19 cellular contexts compared by ENCODE assay signal in the genomic region with DNA sequence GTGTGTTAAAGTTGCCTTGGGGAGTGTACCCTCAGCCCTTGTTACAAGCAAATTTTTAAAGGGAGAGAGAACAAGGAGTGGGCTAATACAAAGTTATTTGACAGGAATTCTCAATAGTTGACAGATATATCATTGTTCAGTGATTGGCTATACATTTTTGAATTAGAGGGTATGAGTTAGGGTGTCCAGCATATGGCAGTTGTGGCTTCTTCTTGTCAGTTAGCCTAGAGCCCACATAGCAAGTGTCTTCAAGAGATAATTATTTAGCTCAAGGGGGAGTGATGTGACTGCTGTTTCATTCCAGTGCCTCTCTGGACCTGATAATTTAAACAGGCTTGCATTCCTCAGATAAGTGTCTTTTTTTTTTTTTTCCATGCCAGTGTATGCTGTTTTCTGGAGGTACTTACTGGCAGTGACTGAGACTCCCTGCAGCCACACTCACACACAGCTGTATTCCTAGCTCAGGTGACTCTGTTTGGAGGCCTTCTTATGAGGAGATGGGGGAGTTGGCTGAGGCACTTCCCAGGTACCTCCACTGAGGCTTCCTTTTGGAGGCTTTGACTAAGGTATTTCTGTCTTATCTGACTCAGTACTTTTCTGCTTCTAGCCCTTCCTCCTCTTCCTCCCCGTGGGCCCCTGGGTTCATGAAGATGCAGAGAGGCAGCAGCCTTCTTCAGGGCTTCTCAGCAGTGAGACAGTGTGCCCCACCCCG. TPM values are rescaled to one million over a fixed set of nuclear protein-coding genes. Genes with fewer than 3 reads are reported as not detected.
DNase-seq lines count a peak whose midpoint lies in the region; ATAC-seq and TF ChIP-seq lines count a peak whose summit lies in the region.
"Had no signal": no experiment of that assay in that cellular context is flagged by ENCODE, and none has a peak within 500 bp of the region (broad histone marks: within the 10 kb centered on the region; RNA-seq: fewer than 3 reads in every experiment).

No MANE protein-coding gene starts in this region.

- intact Hi-C loops in activated CD4-positive, alpha-beta memory T cell treated with anti-CD3 and anti-CD28 coated beads for 36 hours (cut with micrococcal nuclease): loop anchor here (5.0 kb wide), 1 partner anchor 42 kb away; no protein-coding TSS in a partner anchor
- intact Hi-C loops in activated T-helper 2 cell treated with anti-CD3 and anti-CD28 coated beads, Interferon-gamma antibody, Interleukin-2, Interleukin-4, amounts not matched to agents 10 μg/mL and 5 μg/mL and 100 μg/mL, durations not matched to agents 14 hours and 24 hours and 36 hours (cut with micrococcal nuclease): no loop called here

- no peak overlapping the region for H3K4me3 ChIP-seq in Loucy (ENCODE audit: low read length, poor library complexity, severe bottlenecking)
- no peak overlapping the region for H3K4me3 ChIP-seq in choroid plexus epithelial cell (ENCODE audit: low read depth, low read length)
- H3K4me3 ChIP-seq: SJSA1, tibial artery had no signal

- peaks cover 32% of the 10 kb centered on the region for H3K4me1 ChIP-seq in Loucy (ENCODE audit: insufficient read depth, low read length, poor library complexity, severe bottlenecking)
- H3K4me1 ChIP-seq: tibial artery had no signal

- H3K4me3 Mint-ChIP-seq in activated CD4-positive, alpha-beta memory T cell treated with anti-CD3 and anti-CD28 coated beads for 36 hours: no peak overlapping the region
- H3K4me3 Mint-ChIP-seq in activated CD4-positive, alpha-beta memory T cell treated with anti-CD3 and anti-CD28 coated beads, Interleukin-2, amount 10 ng/mL, durations not matched to agents 7 days and 5 days: no peak overlapping the region
- H3K4me3 Mint-ChIP-seq in neural crest cell: peak overlapping the region; percentile 28
- no peak overlapping the region for H3K4me3 Mint-ChIP-seq in activated T-helper 2 cell treated with anti-CD3 and anti-CD28 coated beads, Interferon-gamma antibody, Interleukin-2, Interleukin-4, amounts not matched to agents 10 μg/mL and 5 μg/mL and 100 μg/mL, durations not matched to agents 14 hours and 24 hours and 36 hours (ENCODE audit: low read depth)
- H3K4me3 Mint-ChIP-seq: activated B cell treated with CpG ODN at 0.5 μM for 24 hours; activated T-cell treated with anti-CD3 and anti-CD28 coated beads, Interleukin-2, amount 50 U/mL, for 24 hours had no signal

- H2AFZ ChIP-seq in Loucy (ENCODE audit: low read length): no peak overlapping the region

- peaks cover 5% of the 10 kb centered on the region for H3K9me3 Mint-ChIP-seq in activated CD4-positive, alpha-beta memory T cell treated with anti-CD3 and anti-CD28 coated beads for 36 hours
- H3K9me3 Mint-ChIP-seq in activated CD4-positive, alpha-beta memory T cell treated with anti-CD3 and anti-CD28 coated beads, Interleukin-2, amount 10 ng/mL, durations not matched to agents 7 days and 5 days: peaks cover 2% of the 10 kb centered on the region
- H3K9me3 Mint-ChIP-seq in neural crest cell: peaks cover 12% of the 10 kb centered on the region
- H3K9me3 Mint-ChIP-seq in activated T-helper 2 cell treated with anti-CD3 and anti-CD28 coated beads, Interferon-gamma antibody, Interleukin-2, Interleukin-4, amounts not matched to agents 10 μg/mL and 5 μg/mL and 100 μg/mL, durations not matched to agents 14 hours and 24 hours and 36 hours: no peaks in the 10 kb centered on the region

- TF ChIP-seq CTCF in Loucy (conservative IDR thresholded peaks at IDR 0.05; ENCODE audit: low read length) (no peak), choroid plexus epithelial cell (conservative IDR thresholded peaks at IDR 0.05; ENCODE audit: low read depth, low read length) (no peak), neural crest cell (conservative IDR thresholded peaks at IDR 0.05) (no peak)

- no peaks in the 10 kb centered on the region for H3K27me3 ChIP-seq in Loucy (ENCODE audit: insufficient read depth, low read length, poor library complexity, severe bottlenecking)
- H3K27me3 ChIP-seq: brain microvascular endothelial cell, SJSA1, tibial artery had no signal

- H3K9ac ChIP-seq in Loucy (ENCODE audit: low read depth, low read length, poor library complexity, severe bottlenecking): no peak overlapping the region

- DNase-seq in activated CD4-positive, alpha-beta memory T cell treated with anti-CD3 and anti-CD28 coated beads for 36 hours: peak; percentile 20
- no peak for DNase-seq in activated CD4-positive, alpha-beta memory T cell treated with anti-CD3 and anti-CD28 coated beads, Interleukin-2, amount 10 ng/mL, durations not matched to agents 7 days and 5 days
- peak; percentile 41 for DNase-seq in choroid plexus epithelial cell (ENCODE audit: low read depth)
- no peak for DNase-seq in neural crest cell (ENCODE audit: low read depth, low spot score)
- no peak for DNase-seq in activated T-helper 2 cell treated with anti-CD3 and anti-CD28 coated beads, Interferon-gamma antibody, Interleukin-2, Interleukin-4, amounts not matched to agents 10 μg/mL and 5 μg/mL and 100 μg/mL, durations not matched to agents 14 hours and 24 hours and 36 hours (ENCODE audit: low spot score)
- DNase-seq: activated B cell treated with CpG ODN at 0.5 μM for 24 hours; activated T-cell treated with anti-CD3 and anti-CD28 coated beads, Interleukin-2, amount 50 U/mL, for 24 hours; brain microvascular endothelial cell; Karpas-422; NCI-H1694 treated with DMSO at 0.1 percent for 48 hours; NCI-H82; occipital lobe; stimulated activated CD4-positive, alpha-beta T cell treated with anti-CD3 and anti-CD28 coated beads, Interleukin-12 subunit alpha, Interleukin-12 subunit beta, amount 100 ng/mL, for 4 hours; tibial artery had no signal

- H3K79me2 ChIP-seq in Loucy (ENCODE audit: insufficient read depth, low read length): no peaks in the 10 kb centered on the region

- H3K9me3 ChIP-seq in Loucy (ENCODE audit: insufficient read depth, low read depth, low read length): no peaks in the 10 kb centered on the region
- H3K9me3 ChIP-seq: SJSA1, tibial artery had no signal

- peaks cover 12% of the 10 kb centered on the region for H3K36me3 Mint-ChIP-seq in activated CD4-positive, alpha-beta memory T cell treated with anti-CD3 and anti-CD28 coated beads for 36 hours
- H3K36me3 Mint-ChIP-seq in activated CD4-positive, alpha-beta memory T cell treated with anti-CD3 and anti-CD28 coated beads, Interleukin-2, amount 10 ng/mL, durations not matched to agents 7 days and 5 days (ENCODE audit: low read depth): peaks cover 16% of the 10 kb centered on the region
- H3K36me3 Mint-ChIP-seq in neural crest cell (ENCODE audit: low read depth): peaks cover 23% of the 10 kb centered on the region
- H3K36me3 Mint-ChIP-seq in activated T-helper 2 cell treated with anti-CD3 and anti-CD28 coated beads, Interferon-gamma antibody, Interleukin-2, Interleukin-4, amounts not matched to agents 10 μg/mL and 5 μg/mL and 100 μg/mL, durations not matched to agents 14 hours and 24 hours and 36 hours (ENCODE audit: low read depth): peaks cover 16% of the 10 kb centered on the region

- CTCF ChIA-PET in activated CD4-positive, alpha-beta memory T cell treated with anti-CD3 and anti-CD28 coated beads for 36 hours (lab: Charles Lee): no interaction called here
- CTCF ChIA-PET in activated CD4-positive, alpha-beta memory T cell treated with anti-CD3 and anti-CD28 coated beads, Interleukin-2, amount 10 ng/mL, durations not matched to agents 7 days and 5 days (lab: Charles Lee): interaction anchor here (0.7 kb wide), 1 partner anchor 9 kb away, joined by 3 read pairs; no protein-coding TSS in a partner anchor

- peak overlapping the region; percentile 24 for H3K4me2 ChIP-seq in Loucy (ENCODE audit: low read depth, low read length, poor library complexity, severe bottlenecking)

- H3K27me3 Mint-ChIP-seq in activated CD4-positive, alpha-beta memory T cell treated with anti-CD3 and anti-CD28 coated beads for 36 hours: no peaks in the 10 kb centered on the region
- no peaks in the 10 kb centered on the region for H3K27me3 Mint-ChIP-seq in activated CD4-positive, alpha-beta memory T cell treated with anti-CD3 and anti-CD28 coated beads, Interleukin-2, amount 10 ng/mL, durations not matched to agents 7 days and 5 days
- no peaks in the 10 kb centered on the region for H3K27me3 Mint-ChIP-seq in neural crest cell (ENCODE audit: low read depth)
- no peaks in the 10 kb centered on the region for H3K27me3 Mint-ChIP-seq in activated T-helper 2 cell treated with anti-CD3 and anti-CD28 coated beads, Interferon-gamma antibody, Interleukin-2, Interleukin-4, amounts not matched to agents 10 μg/mL and 5 μg/mL and 100 μg/mL, durations not matched to agents 14 hours and 24 hours and 36 hours (ENCODE audit: low read depth)
- H3K27me3 Mint-ChIP-seq: activated B cell treated with CpG ODN at 0.5 μM for 24 hours; activated T-cell treated with anti-CD3 and anti-CD28 coated beads, Interleukin-2, amount 50 U/mL, for 24 hours had no signal

- H4K20me1 ChIP-seq in Loucy (ENCODE audit: insufficient read depth, low read length, poor library complexity, severe bottlenecking): no peaks in the 10 kb centered on the region

- peaks cover 54% of the 10 kb centered on the region for H3K4me1 Mint-ChIP-seq in activated CD4-positive, alpha-beta memory T cell treated with anti-CD3 and anti-CD28 coated beads for 36 hours (ENCODE audit: low read depth)
- H3K4me1 Mint-ChIP-seq in activated CD4-positive, alpha-beta memory T cell treated with anti-CD3 and anti-CD28 coated beads, Interleukin-2, amount 10 ng/mL, durations not matched to agents 7 days and 5 days: peaks cover 37% of the 10 kb centered on the region
- H3K4me1 Mint-ChIP-seq in neural crest cell: no peaks in the 10 kb centered on the region
- peaks cover 25% of the 10 kb centered on the region for H3K4me1 Mint-ChIP-seq in activated T-helper 2 cell treated with anti-CD3 and anti-CD28 coated beads, Interferon-gamma antibody, Interleukin-2, Interleukin-4, amounts not matched to agents 10 μg/mL and 5 μg/mL and 100 μg/mL, durations not matched to agents 14 hours and 24 hours and 36 hours (ENCODE audit: low read depth)

- H3F3A ChIP-seq in Loucy (ENCODE audit: low read depth): 0 out of 2 replicates have a peak, but pooled peaks cover 2% of the 10 kb centered on the region

- POLR2A ChIA-PET in activated CD4-positive, alpha-beta memory T cell treated with anti-CD3 and anti-CD28 coated beads for 36 hours (lab: Charles Lee): no interaction called here
- POLR2A ChIA-PET in activated CD4-positive, alpha-beta memory T cell treated with anti-CD3 and anti-CD28 coated beads, Interleukin-2, amount 10 ng/mL, durations not matched to agents 7 days and 5 days (lab: Charles Lee): no interaction called here

- H3K36me3 ChIP-seq in Loucy (ENCODE audit: insufficient read depth, low read length): no peaks in the 10 kb centered on the region
- H3K36me3 ChIP-seq: brain microvascular endothelial cell, SJSA1 had no signal

- no peaks in the 10 kb centered on the region for H3K9me2 ChIP-seq in Loucy (replicated peaks; ENCODE audit: low read depth, low read length)

- H3K27ac Mint-ChIP-seq in activated CD4-positive, alpha-beta memory T cell treated with anti-CD3 and anti-CD28 coated beads for 36 hours: peak overlapping the region; percentile 31
- H3K27ac Mint-ChIP-seq in activated CD4-positive, alpha-beta memory T cell treated with anti-CD3 and anti-CD28 coated beads, Interleukin-2, amount 10 ng/mL, durations not matched to agents 7 days and 5 days: no peak overlapping the region
- peak overlapping the region; percentile 20 for H3K27ac Mint-ChIP-seq in neural crest cell (ENCODE audit: unreplicated experiment)
- H3K27ac Mint-ChIP-seq in activated T-helper 2 cell treated with anti-CD3 and anti-CD28 coated beads, Interferon-gamma antibody, Interleukin-2, Interleukin-4, amounts not matched to agents 10 μg/mL and 5 μg/mL and 100 μg/mL, durations not matched to agents 14 hours and 24 hours and 36 hours: no peak overlapping the region
- H3K27ac Mint-ChIP-seq: activated B cell treated with CpG ODN at 0.5 μM for 24 hours; activated T-cell treated with anti-CD3 and anti-CD28 coated beads, Interleukin-2, amount 50 U/mL, for 24 hours had no signal

- ATAC-seq in HG03378 (IDR thresholded peaks at IDR 0.05; ENCODE audit: unreplicated experiment) (no peak), GM18867 (IDR thresholded peaks at IDR 0.05; ENCODE audit: unreplicated experiment) (no peak)
- ATAC-seq: left lobe of liver had no signal

RNA-seq across cellular contexts. Expression of a gene that starts 32.4 kb away (rescaled TPM):
- 100 to 1,000 TPM; 133 to 134 TPM for total RNA-seq in activated CD4-positive, alpha-beta memory T cell treated with anti-CD3 and anti-CD28 coated beads for 36 hours
- total RNA-seq in activated CD4-positive, alpha-beta memory T cell treated with anti-CD3 and anti-CD28 coated beads, Interleukin-2, amount 10 ng/mL, durations not matched to agents 7 days and 5 days: 100 to 1,000 TPM; 136 to 144 TPM
- 125 and 126 TPM in 2 replicates for total RNA-seq in neural crest cell
- 143 and 148 TPM in 2 replicates for total RNA-seq in activated T-helper 2 cell treated with anti-CD3 and anti-CD28 coated beads, Interferon-gamma antibody, Interleukin-2, Interleukin-4, amounts not matched to agents 10 μg/mL and 5 μg/mL and 100 μg/mL, durations not matched to agents 14 hours and 24 hours and 36 hours

Comparison
In these comparisons a context has a peak if more than half of its experiments do, and no peak if none do; other contexts are left out.
1. DNase-seq: peak in activated CD4-positive, alpha-beta memory T cell treated with anti-CD3 and anti-CD28 coated beads for 36 hours (single experiment) and choroid plexus epithelial cell (single experiment); none in activated CD4-positive, alpha-beta memory T cell treated with anti-CD3 and anti-CD28 coated beads, Interleukin-2, amount 10 ng/mL, durations not matched to agents 7 days and 5 days (single experiment), neural crest cell (single experiment) and activated T-helper 2 cell treated with anti-CD3 and anti-CD28 coated beads, Interferon-gamma antibody, Interleukin-2, Interleukin-4, amounts not matched to agents 10 μg/mL and 5 μg/mL and 100 μg/mL, durations not matched to agents 14 hours and 24 hours and 36 hours (single experiment).
2. H3K27ac Mint-ChIP-seq: peak in activated CD4-positive, alpha-beta memory T cell treated with anti-CD3 and anti-CD28 coated beads for 36 hours (single experiment) and neural crest cell (single experiment); none in activated CD4-positive, alpha-beta memory T cell treated with anti-CD3 and anti-CD28 coated beads, Interleukin-2, amount 10 ng/mL, durations not matched to agents 7 days and 5 days (single experiment) and activated T-helper 2 cell treated with anti-CD3 and anti-CD28 coated beads, Interferon-gamma antibody, Interleukin-2, Interleukin-4, amounts not matched to agents 10 μg/mL and 5 μg/mL and 100 μg/mL, durations not matched to agents 14 hours and 24 hours and 36 hours (single experiment).